ENCODE assay signal across 23 cellular contexts in the genomic region with DNA sequence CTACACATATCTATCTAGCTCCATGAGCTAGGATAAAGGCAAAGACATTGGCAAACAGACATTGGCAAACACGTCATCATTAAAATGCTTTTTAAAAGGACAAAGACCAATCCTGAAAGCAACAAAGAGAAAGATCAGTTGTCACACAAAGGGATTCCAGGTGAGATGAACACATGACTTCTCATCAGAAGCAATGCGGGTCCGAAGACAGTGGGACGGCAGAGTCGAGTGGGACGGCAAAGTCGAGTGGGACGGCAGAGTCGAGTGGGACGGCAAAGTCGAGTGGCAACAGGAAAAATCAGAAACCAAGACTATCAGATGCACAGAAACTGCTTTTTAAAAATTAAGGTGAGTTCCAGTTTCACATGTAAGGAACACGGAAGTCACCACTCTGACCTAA.
DNase-seq lines count a peak whose midpoint lies in the region; ATAC-seq and TF ChIP-seq lines count a peak whose summit lies in the region.
"Had no signal": no experiment of that assay in that cellular context is flagged by ENCODE, and none has a peak within 500 bp of the region (broad histone marks: within the 10 kb centered on the region; RNA-seq: fewer than 3 reads in every experiment).

No MANE protein-coding gene starts in this region.

- no peak overlapping the region for H3K4me2 ChIP-seq in H9 (ENCODE audit: insufficient read depth, insufficient read length, low read length)
- H3K4me2 ChIP-seq: A549; BLaER1 treated with 17β-estradiol and CSF1 and Interleukin-3, amounts not matched to agents 10 nM and 100 nM; GM23338; PC-9 had no signal

- H2AFZ ChIP-seq in H9 (ENCODE audit: low read length), result no peak overlapping the region
- H2AFZ ChIP-seq: GM23338, PC-9 had no signal

- no peak overlapping the region for H2BK120ac ChIP-seq in H9 (ENCODE audit: low read depth, low read length, poor library complexity, severe bottlenecking)

- no CpG with 5 or more reads among the region's 12 CpGs for WGBS in H9 (ENCODE audit: extremely low coverage, insufficient read length, low lambda C conversion rate)
- 86% methylated on average over 10 to 12 of the region's 12 CpGs for WGBS in endodermal cell (ENCODE audit: insufficient coverage in 1 of 2, insufficient read length in 1 of 2), 2 experiments

- H3K4me1 Mint-ChIP-seq in H9 (no peaks in the 10 kb centered on the region), endodermal cell (peaks cover 14% of the 10 kb centered on the region)
- H3K4me1 Mint-ChIP-seq in activated T-cell treated with anti-CD3 and anti-CD28 coated beads, Interleukin-2, amount 50 U/mL, for 24 hours (ENCODE audit: low read depth), result no peaks in the 10 kb centered on the region
- H3K4me1 Mint-ChIP-seq: GM23338 had no signal

- H3T11ph ChIP-seq in H9 (ENCODE audit: low read length), result no peak overlapping the region

- H3K4ac ChIP-seq in H9 (ENCODE audit: low read depth, low read length), result no peak overlapping the region

- intact Hi-C loops in sciatic nerve (cut with DNase I), result no loop called here

- no peak overlapping the region for H4K8ac ChIP-seq in H9 (replicated peaks; ENCODE audit: insufficient read length, low read depth, low read length)

- H3K27ac ChIP-seq in H9 (ENCODE audit: insufficient read length, low read depth, low read length) (no peak overlapping the region), RWPE2 (ENCODE audit: poor library complexity, severe bottlenecking) (no peak overlapping the region), endodermal cell (ENCODE audit: low read depth, low read length) (no peak overlapping the region)
- H3K27ac ChIP-seq: A549; BLaER1 treated with 17β-estradiol and CSF1 and Interleukin-3, amounts not matched to agents 10 nM and 100 nM; PC-9 had no signal

- no peak overlapping the region for H4K5ac ChIP-seq in H9 (ENCODE audit: insufficient read length, low read depth, low read length)

- no peak overlapping the region for H2BK15ac ChIP-seq in H9 (ENCODE audit: low read depth, low read length)

- peaks cover 28 to 35% of the 10 kb centered on the region in 2 experiments for H3K9me3 Mint-ChIP-seq in H9
- peaks cover 32% of the 10 kb centered on the region for H3K9me3 Mint-ChIP-seq in endodermal cell
- H3K9me3 Mint-ChIP-seq in activated T-cell treated with anti-CD3 and anti-CD28 coated beads, Interleukin-2, amount 50 U/mL, for 24 hours, result peaks cover 4% of the 10 kb centered on the region

- no peak overlapping the region for H2BK5ac ChIP-seq in H9 (ENCODE audit: insufficient read length, low read length)

- DNase-seq in H9 (peak; percentile 0), RWPE2 (ENCODE audit: low spot score) (peak; percentile 21), endodermal cell (peak; percentile 22), sciatic nerve (ENCODE audit: low spot score) (peak; percentile 25), T-helper 9 cell (no peak)
- no peak for DNase-seq in activated T-cell treated with anti-CD3 and anti-CD28 coated beads, Interleukin-2, amount 50 U/mL, for 24 hours
- DNase-seq: AML-193; CD4-positive, alpha-beta T cell; DMS53; HCEC 1CT; KBM-7; MV-4-11; NCI-H1105; NCI-H1436 treated with DMSO at 0.1 percent for 48 hours; NCI-H187 treated with DMSO at 0.1 percent for 48 hours; NCI-H2107; NCI-H526 treated with DMSO at 0.1 percent for 48 hours; PC-9; SHP77 had no signal

- H3K4me1 ChIP-seq in H9 (ENCODE audit: insufficient read depth, low read length) (no peaks in the 10 kb centered on the region), RWPE2 (ENCODE audit: insufficient read depth, poor library complexity, severe bottlenecking) (no peaks in the 10 kb centered on the region), endodermal cell (ENCODE audit: control insufficient read depth, insufficient read depth, low read length) (no peaks in the 10 kb centered on the region)
- H3K4me1 ChIP-seq: A549; BLaER1 treated with 17β-estradiol and CSF1 and Interleukin-3, amounts not matched to agents 10 nM and 100 nM had no signal

- H4K91ac ChIP-seq in H9 (ENCODE audit: insufficient read length, low read depth, low read length), result no peak overlapping the region

- H3K27ac Mint-ChIP-seq in H9, result no peak overlapping the region
- H3K27ac Mint-ChIP-seq in endodermal cell, result no peak overlapping the region
- H3K27ac Mint-ChIP-seq in activated T-cell treated with anti-CD3 and anti-CD28 coated beads, Interleukin-2, amount 50 U/mL, for 24 hours, result no peak overlapping the region
- H3K27ac Mint-ChIP-seq: CD4-positive, alpha-beta T cell; GM23338 had no signal

- H3K9me3 ChIP-seq in H9 (ENCODE audit: control insufficient read depth, low read depth, low read length) (peaks cover 18% of the 10 kb centered on the region), RWPE2 (ENCODE audit: severe bottlenecking) (no peaks in the 10 kb centered on the region), endodermal cell (ENCODE audit: control insufficient read depth, low read length) (peaks cover 28% of the 10 kb centered on the region)

- no peak overlapping the region for H3K18ac ChIP-seq in H9 (ENCODE audit: insufficient read length, low read depth, low read length)

- no peaks in the 10 kb centered on the region for H3K23me2 ChIP-seq in H9 (ENCODE audit: insufficient read length, low read depth, low read length, poor library complexity, severe bottlenecking)

- H3K4me3 Mint-ChIP-seq in H9 (no peak overlapping the region), endodermal cell (no peak overlapping the region)
- H3K4me3 Mint-ChIP-seq in activated T-cell treated with anti-CD3 and anti-CD28 coated beads, Interleukin-2, amount 50 U/mL, for 24 hours, result no peak overlapping the region
- H3K4me3 Mint-ChIP-seq: CD4-positive, alpha-beta T cell; GM23338 had no signal

- H3K36me3 ChIP-seq in RWPE2 (ENCODE audit: low read depth) (no peaks in the 10 kb centered on the region), endodermal cell (ENCODE audit: control insufficient read depth, insufficient read depth, low read length) (no peaks in the 10 kb centered on the region)
- H3K36me3 ChIP-seq: BLaER1 treated with 17β-estradiol and CSF1 and Interleukin-3, amounts not matched to agents 10 nM and 100 nM had no signal

- no peaks in the 10 kb centered on the region for H3K79me1 ChIP-seq in H9 (ENCODE audit: insufficient read depth, low read depth, low read length, poor library complexity, severe bottlenecking)

- H3K36me3 Mint-ChIP-seq in H9 (ENCODE audit: insufficient read depth in 1 of 3, low read depth in 3 of 3) (peaks cover 6 to 16% (median 6%) of the 10 kb centered on the region in 3 experiments), endodermal cell (ENCODE audit: low read depth) (peaks cover 4% of the 10 kb centered on the region)
- H3K36me3 Mint-ChIP-seq in activated T-cell treated with anti-CD3 and anti-CD28 coated beads, Interleukin-2, amount 50 U/mL, for 24 hours (ENCODE audit: low read depth), result no peaks in the 10 kb centered on the region

- no peaks in the 10 kb centered on the region for H3K27me3 ChIP-seq in H9 (ENCODE audit: insufficient read depth, low read length)
- no peaks in the 10 kb centered on the region for H3K27me3 ChIP-seq in RWPE2 (ENCODE audit: insufficient read depth, poor library complexity, severe bottlenecking)
- H3K27me3 ChIP-seq in endodermal cell (ENCODE audit: control insufficient read depth, insufficient read depth, low read length, poor library complexity, severe bottlenecking), result no peaks in the 10 kb centered on the region
- H3K27me3 ChIP-seq: BLaER1 treated with 17β-estradiol and CSF1 and Interleukin-3, amounts not matched to agents 10 nM and 100 nM had no signal

- ATAC-seq in RWPE2 (ENCODE audit: low read depth), result no peak
- ATAC-seq in sciatic nerve, result no peak
- no peak for ATAC-seq in GM18498 (IDR thresholded peaks at IDR 0.05; ENCODE audit: unreplicated experiment)
- ATAC-seq: A549, GM23338 had no signal

- H3K27me3 Mint-ChIP-seq in H9 (ENCODE audit: low read depth) (peaks cover 51% of the 10 kb centered on the region), endodermal cell (ENCODE audit: insufficient read depth) (peaks cover 8% of the 10 kb centered on the region)
- peaks cover 69% of the 10 kb centered on the region for H3K27me3 Mint-ChIP-seq in activated T-cell treated with anti-CD3 and anti-CD28 coated beads, Interleukin-2, amount 50 U/mL, for 24 hours

- H3K9ac ChIP-seq in H9 (ENCODE audit: extremely low read depth, insufficient read length, low read length), result no peak overlapping the region
- H3K9ac ChIP-seq in endodermal cell (ENCODE audit: extremely low read depth, low read length, poor library complexity, severe bottlenecking), result no peak overlapping the region
- H3K9ac ChIP-seq: BLaER1 treated with 17β-estradiol and CSF1 and Interleukin-3, amounts not matched to agents 10 nM and 100 nM had no signal

- no peak overlapping the region for H3K23ac ChIP-seq in H9 (ENCODE audit: insufficient read length, low read depth, low read length)

- H2BK20ac ChIP-seq in H9 (ENCODE audit: low read depth, low read length, poor library complexity, severe bottlenecking), result no peak overlapping the region

- H2BK12ac ChIP-seq in H9 (ENCODE audit: insufficient read length, low read depth, low read length), result no peak overlapping the region

- no peaks in the 10 kb centered on the region for H4K20me1 ChIP-seq in H9 (ENCODE audit: control insufficient read depth, insufficient read depth, insufficient read length)
- H4K20me1 ChIP-seq: BLaER1 treated with 17β-estradiol and CSF1 and Interleukin-3, amounts not matched to agents 10 nM and 100 nM had no signal

- no peak for TF ChIP-seq CTCF in H9 (conservative IDR thresholded peaks at IDR 0.05)
- no peak for TF ChIP-seq CTCF in RWPE2 (IDR thresholded peaks at IDR 0.05; ENCODE audit: poor library complexity, severe bottlenecking)
- TF ChIP-seq CTCF in endodermal cell (conservative IDR thresholded peaks at IDR 0.05), result no peak

- no peak overlapping the region for H3K4me3 ChIP-seq in RWPE2 (ENCODE audit: severe bottlenecking)
- H3K4me3 ChIP-seq in endodermal cell (ENCODE audit: low read length), result no peak overlapping the region
- H3K4me3 ChIP-seq: A549; BLaER1 treated with 17β-estradiol and CSF1 and Interleukin-3, amounts not matched to agents 10 nM and 100 nM; GM23338; PC-9 had no signal

- no peak overlapping the region for H2AK5ac ChIP-seq in H9 (ENCODE audit: insufficient read length, low read length)

- no peaks in the 10 kb centered on the region for H3K79me2 ChIP-seq in H9 (ENCODE audit: insufficient read depth, low read length)

- H3K14ac ChIP-seq in H9 (ENCODE audit: insufficient read depth, low read length), result no peak overlapping the region

- no peak overlapping the region for H3K56ac ChIP-seq in H9 (ENCODE audit: insufficient read length, low read depth, low read length)

Comparison
In these comparisons a context has a peak if more than half of its experiments do, and no peak if none do; other contexts are left out.
1. DNase-seq: peak in H9 (single experiment), RWPE2 (single experiment), endodermal cell (single experiment) and sciatic nerve (single experiment); none in T-helper 9 cell (single experiment) and activated T-cell treated with anti-CD3 and anti-CD28 coated beads, Interleukin-2, amount 50 U/mL, for 24 hours (single experiment).